In the genomic region with DNA sequence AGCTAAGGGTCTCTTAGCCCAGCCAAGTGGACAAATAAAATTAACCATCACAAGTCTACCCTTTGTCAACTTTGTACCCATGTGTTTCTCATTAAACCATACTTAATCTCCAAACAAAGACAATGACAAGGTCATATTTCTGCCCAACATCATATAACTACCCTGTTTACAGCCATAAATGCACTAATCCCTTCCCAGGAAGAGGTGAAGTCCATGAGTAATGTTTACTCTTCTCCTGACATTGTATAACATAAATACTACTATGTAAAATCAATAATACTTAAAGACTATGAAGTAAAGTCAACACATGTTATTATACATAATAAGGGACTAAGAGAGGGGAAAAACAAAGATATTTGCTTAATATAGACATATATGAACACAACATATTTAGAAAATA, we compare ENCODE assay signal across 1 cellular context.
TF ChIP-seq lines count a peak whose summit lies in the region.

No MANE protein-coding gene starts in this region.

TF ChIP-seq in HepG2, 621 proteins besides CTCF, POLR2A, EP300 and RAD21 (continued from another document):
- TF ChIP-seq, protein P1, sequence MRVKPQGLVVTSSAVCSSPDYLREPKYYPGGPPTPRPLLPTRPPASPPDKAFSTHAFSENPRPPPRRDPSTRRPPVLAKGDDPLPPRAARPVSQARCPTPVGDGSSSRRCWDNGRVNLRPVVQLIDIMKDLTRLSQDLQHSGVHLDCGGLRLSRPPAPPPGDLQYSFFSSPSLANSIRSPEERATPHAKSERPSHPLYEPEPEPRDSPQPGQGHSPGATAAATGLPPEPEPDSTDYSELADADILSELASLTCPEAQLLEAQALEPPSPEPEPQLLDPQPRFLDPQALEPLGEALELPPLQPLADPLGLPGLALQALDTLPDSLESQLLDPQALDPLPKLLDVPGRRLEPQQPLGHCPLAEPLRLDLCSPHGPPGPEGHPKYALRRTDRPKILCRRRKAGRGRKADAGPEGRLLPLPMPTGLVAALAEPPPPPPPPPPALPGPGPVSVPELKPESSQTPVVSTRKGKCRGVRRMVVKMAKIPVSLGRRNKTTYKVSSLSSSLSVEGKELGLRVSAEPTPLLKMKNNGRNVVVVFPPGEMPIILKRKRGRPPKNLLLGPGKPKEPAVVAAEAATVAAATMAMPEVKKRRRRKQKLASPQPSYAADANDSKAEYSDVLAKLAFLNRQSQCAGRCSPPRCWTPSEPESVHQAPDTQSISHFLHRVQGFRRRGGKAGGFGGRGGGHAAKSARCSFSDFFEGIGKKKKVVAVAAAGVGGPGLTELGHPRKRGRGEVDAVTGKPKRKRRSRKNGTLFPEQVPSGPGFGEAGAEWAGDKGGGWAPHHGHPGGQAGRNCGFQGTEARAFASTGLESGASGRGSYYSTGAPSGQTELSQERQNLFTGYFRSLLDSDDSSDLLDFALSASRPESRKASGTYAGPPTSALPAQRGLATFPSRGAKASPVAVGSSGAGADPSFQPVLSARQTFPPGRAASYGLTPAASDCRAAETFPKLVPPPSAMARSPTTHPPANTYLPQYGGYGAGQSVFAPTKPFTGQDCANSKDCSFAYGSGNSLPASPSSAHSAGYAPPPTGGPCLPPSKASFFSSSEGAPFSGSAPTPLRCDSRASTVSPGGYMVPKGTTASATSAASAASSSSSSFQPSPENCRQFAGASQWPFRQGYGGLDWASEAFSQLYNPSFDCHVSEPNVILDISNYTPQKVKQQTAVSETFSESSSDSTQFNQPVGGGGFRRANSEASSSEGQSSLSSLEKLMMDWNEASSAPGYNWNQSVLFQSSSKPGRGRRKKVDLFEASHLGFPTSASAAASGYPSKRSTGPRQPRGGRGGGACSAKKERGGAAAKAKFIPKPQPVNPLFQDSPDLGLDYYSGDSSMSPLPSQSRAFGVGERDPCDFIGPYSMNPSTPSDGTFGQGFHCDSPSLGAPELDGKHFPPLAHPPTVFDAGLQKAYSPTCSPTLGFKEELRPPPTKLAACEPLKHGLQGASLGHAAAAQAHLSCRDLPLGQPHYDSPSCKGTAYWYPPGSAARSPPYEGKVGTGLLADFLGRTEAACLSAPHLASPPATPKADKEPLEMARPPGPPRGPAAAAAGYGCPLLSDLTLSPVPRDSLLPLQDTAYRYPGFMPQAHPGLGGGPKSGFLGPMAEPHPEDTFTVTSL (CRISPR knock-in tag; IDR thresholded peaks at IDR 0.05; ENCODE audit: borderline replicate concordance) = peak; percentile 28; the same call in 1 of the 2 replicates
- TF ChIP-seq TBP (CRISPR knock-in tag; IDR thresholded peaks at IDR 0.05) (no peak), SOX13 (IDR thresholded peaks at IDR 0.05) (no peak), SOX13 (CRISPR knock-in tag; conservative IDR thresholded peaks at IDR 0.05 in 1 of 2, IDR thresholded peaks at IDR 0.05 in 1 of 2) (peak in 1 of 2 experiments; percentile 87; a peak in 2 of 4 replicates), POLR2AphosphoS5 (IDR thresholded peaks at IDR 0.05; ENCODE audit: low read depth, low read length) (no peak), CBFB (CRISPR knock-in tag; IDR thresholded peaks at IDR 0.05) (no peak), ZFP36L1 (CRISPR knock-in tag; IDR thresholded peaks at IDR 0.05) (no peak), ASH2L (IDR thresholded peaks at IDR 0.05; ENCODE audit: insufficient read length, low read depth, low read length) (no peak), SOX6 (IDR thresholded peaks at IDR 0.05) (no peak), SOX6 (CRISPR knock-in tag; IDR thresholded peaks at IDR 0.05) (peak; percentile 69), FOXA1 (IDR thresholded peaks at IDR 0.05) (no peak), FOXA1 (CRISPR knock-in tag; IDR thresholded peaks at IDR 0.05) (no peak), MED1 (CRISPR knock-in tag; IDR thresholded peaks at IDR 0.05) (peak; percentile 63; the same call in 1 of the 2 replicates), ONECUT2 (CRISPR knock-in tag; IDR thresholded peaks at IDR 0.05) (peak; percentile 70), ZNF350 (CRISPR knock-in tag; IDR thresholded peaks at IDR 0.05; ENCODE audit: borderline replicate concordance, low read depth) (no peak), ZNF749 (CRISPR knock-in tag; IDR thresholded peaks at IDR 0.05; ENCODE audit: borderline replicate concordance) (no peak), PHF5A (CRISPR knock-in tag; IDR thresholded peaks at IDR 0.05; ENCODE audit: low read depth, unreplicated experiment) (no peak), ZBTB20 (CRISPR knock-in tag; IDR thresholded peaks at IDR 0.05; ENCODE audit: borderline replicate concordance, low read depth) (peak; percentile 87; the same call in 1 of the 2 replicates), ATF7-NPFF (CRISPR knock-in tag; IDR thresholded peaks at IDR 0.05; ENCODE audit: low read depth) (no peak), EZH2 (conservative IDR thresholded peaks at IDR 0.05; ENCODE audit: low read depth, low read length) (no peak), DPF2 (CRISPR knock-in tag; IDR thresholded peaks at IDR 0.05; ENCODE audit: borderline replicate concordance, low read depth) (0 out of 2 replicates have a peak, but pooled peaks have one; percentile 23), ZNF546 (CRISPR knock-in tag; conservative IDR thresholded peaks at IDR 0.05) (no peak)
- TF ChIP-seq, protein P2, sequence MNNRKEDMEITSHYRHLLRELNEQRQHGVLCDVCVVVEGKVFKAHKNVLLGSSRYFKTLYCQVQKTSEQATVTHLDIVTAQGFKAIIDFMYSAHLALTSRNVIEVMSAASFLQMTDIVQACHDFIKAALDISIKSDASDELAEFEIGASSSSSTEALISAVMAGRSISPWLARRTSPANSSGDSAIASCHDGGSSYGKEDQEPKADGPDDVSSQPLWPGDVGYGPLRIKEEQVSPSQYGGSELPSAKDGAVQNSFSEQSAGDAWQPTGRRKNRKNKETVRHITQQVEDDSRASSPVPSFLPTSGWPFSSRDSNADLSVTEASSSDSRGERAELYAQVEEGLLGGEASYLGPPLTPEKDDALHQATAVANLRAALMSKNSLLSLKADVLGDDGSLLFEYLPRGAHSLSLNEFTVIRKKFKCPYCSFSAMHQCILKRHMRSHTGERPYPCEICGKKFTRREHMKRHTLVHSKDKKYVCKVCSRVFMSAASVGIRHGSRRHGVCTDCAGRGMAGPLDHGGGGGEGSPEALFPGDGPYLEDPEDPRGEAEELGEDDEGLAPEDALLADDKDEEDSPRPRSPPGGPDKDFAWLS (CRISPR knock-in tag; IDR thresholded peaks at IDR 0.05; ENCODE audit: borderline replicate concordance) = no peak
- TF ChIP-seq, protein P3, sequence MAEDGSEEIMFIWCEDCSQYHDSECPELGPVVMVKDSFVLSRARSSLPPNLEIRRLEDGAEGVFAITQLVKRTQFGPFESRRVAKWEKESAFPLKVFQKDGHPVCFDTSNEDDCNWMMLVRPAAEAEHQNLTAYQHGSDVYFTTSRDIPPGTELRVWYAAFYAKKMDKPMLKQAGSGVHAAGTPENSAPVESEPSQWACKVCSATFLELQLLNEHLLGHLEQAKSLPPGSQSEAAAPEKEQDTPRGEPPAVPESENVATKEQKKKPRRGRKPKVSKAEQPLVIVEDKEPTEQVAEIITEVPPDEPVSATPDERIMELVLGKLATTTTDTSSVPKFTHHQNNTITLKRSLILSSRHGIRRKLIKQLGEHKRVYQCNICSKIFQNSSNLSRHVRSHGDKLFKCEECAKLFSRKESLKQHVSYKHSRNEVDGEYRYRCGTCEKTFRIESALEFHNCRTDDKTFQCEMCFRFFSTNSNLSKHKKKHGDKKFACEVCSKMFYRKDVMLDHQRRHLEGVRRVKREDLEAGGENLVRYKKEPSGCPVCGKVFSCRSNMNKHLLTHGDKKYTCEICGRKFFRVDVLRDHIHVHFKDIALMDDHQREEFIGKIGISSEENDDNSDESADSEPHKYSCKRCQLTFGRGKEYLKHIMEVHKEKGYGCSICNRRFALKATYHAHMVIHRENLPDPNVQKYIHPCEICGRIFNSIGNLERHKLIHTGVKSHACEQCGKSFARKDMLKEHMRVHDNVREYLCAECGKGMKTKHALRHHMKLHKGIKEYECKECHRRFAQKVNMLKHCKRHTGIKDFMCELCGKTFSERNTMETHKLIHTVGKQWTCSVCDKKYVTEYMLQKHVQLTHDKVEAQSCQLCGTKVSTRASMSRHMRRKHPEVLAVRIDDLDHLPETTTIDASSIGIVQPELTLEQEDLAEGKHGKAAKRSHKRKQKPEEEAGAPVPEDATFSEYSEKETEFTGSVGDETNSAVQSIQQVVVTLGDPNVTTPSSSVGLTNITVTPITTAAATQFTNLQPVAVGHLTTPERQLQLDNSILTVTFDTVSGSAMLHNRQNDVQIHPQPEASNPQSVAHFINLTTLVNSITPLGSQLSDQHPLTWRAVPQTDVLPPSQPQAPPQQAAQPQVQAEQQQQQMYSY (CRISPR knock-in tag; IDR thresholded peaks at IDR 0.05) = no peak
- TF ChIP-seq, protein P4, sequence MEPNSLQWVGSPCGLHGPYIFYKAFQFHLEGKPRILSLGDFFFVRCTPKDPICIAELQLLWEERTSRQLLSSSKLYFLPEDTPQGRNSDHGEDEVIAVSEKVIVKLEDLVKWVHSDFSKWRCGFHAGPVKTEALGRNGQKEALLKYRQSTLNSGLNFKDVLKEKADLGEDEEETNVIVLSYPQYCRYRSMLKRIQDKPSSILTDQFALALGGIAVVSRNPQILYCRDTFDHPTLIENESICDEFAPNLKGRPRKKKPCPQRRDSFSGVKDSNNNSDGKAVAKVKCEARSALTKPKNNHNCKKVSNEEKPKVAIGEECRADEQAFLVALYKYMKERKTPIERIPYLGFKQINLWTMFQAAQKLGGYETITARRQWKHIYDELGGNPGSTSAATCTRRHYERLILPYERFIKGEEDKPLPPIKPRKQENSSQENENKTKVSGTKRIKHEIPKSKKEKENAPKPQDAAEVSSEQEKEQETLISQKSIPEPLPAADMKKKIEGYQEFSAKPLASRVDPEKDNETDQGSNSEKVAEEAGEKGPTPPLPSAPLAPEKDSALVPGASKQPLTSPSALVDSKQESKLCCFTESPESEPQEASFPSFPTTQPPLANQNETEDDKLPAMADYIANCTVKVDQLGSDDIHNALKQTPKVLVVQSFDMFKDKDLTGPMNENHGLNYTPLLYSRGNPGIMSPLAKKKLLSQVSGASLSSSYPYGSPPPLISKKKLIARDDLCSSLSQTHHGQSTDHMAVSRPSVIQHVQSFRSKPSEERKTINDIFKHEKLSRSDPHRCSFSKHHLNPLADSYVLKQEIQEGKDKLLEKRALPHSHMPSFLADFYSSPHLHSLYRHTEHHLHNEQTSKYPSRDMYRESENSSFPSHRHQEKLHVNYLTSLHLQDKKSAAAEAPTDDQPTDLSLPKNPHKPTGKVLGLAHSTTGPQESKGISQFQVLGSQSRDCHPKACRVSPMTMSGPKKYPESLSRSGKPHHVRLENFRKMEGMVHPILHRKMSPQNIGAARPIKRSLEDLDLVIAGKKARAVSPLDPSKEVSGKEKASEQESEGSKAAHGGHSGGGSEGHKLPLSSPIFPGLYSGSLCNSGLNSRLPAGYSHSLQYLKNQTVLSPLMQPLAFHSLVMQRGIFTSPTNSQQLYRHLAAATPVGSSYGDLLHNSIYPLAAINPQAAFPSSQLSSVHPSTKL (CRISPR knock-in tag; IDR thresholded peaks at IDR 0.05) = peak; percentile 87
TF ChIP-seq in HepG2: peak in this region for 28.
